In the genomic region with DNA sequence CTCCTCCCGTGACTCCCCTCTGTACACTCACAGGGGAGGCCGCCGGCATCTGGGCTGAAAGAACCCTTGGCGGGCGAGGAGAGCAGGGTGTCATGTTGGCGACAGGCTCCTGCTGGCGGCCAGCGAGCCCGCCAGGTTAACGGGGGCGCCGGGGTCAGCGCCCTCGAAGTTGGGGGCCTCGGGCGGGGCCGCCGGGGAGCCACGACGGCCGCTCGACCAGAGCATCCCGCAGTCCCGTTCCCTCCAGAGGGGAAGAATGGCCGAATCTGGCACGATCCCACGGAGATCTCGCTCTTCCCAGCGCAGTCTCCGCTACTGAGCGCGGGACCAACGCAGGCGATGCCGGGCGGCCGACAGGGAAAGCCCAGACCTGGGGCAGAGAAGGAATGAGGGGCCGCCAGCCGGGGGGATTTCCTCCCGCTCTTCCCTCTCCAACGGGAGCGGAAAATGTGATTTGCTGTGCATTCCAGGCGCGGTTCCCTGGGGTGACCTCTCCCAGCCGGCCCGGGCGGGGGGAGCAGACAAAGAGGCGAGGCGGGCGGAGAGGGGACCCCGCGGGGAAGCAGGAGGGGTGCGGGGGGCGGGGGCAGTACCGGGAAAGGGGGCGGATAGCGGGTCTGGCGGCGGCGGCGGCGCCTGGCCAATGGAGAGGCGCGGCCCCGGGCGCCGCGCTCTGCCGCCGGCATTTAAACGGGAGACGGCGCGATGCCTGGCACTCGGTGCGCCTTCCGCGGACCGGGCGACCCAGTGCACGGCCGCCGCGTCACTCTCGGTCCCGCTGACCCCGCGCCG, we compare ENCODE assay signal across 8 cellular contexts. TPM values are rescaled to one million over a fixed set of nuclear protein-coding genes. Genes with fewer than 3 reads are reported as not detected.
DNase-seq lines count a peak whose midpoint lies in the region; ATAC-seq and TF ChIP-seq lines count a peak whose summit lies in the region.

A gene (plus strand): TSS at position 715 of the 792 bp plus-strand sequence. CDS start 12,687 bp downstream, outside the sequence.

- H3K9me3 Mint-ChIP-seq in stimulated activated effector memory CD8-positive, alpha-beta T cell treated with anti-CD3 and anti-CD28 coated beads, Interleukin-12 subunit alpha, Interleukin-12 subunit beta, amount 100 ng/mL, for 72 hours: no peaks in the 10 kb centered on the region

- peak within 1 kb of the TSS; percentile 62 for H3K4me3 ChIP-seq in astrocyte of the cerebellum (ENCODE audit: low read depth, low read length)

- no peaks in the 10 kb centered on the region for H3K36me3 Mint-ChIP-seq in stimulated activated effector memory CD8-positive, alpha-beta T cell treated with anti-CD3 and anti-CD28 coated beads, Interleukin-12 subunit alpha, Interleukin-12 subunit beta, amount 100 ng/mL, for 72 hours

- peaks cover 20% of the 10 kb centered on the region for H3K4me1 Mint-ChIP-seq in stimulated activated effector memory CD8-positive, alpha-beta T cell treated with anti-CD3 and anti-CD28 coated beads, Interleukin-12 subunit alpha, Interleukin-12 subunit beta, amount 100 ng/mL, for 72 hours

- in situ Hi-C loops in astrocyte of the cerebellum (cut with HindIII; ENCODE audit: low sequenced_read_pairs): no loop called here

- no peak within 1 kb of the TSS for H3K27ac Mint-ChIP-seq in stimulated activated effector memory CD8-positive, alpha-beta T cell treated with anti-CD3 and anti-CD28 coated beads, Interleukin-12 subunit alpha, Interleukin-12 subunit beta, amount 100 ng/mL, for 72 hours

- TF ChIP-seq CTCF in astrocyte of the cerebellum (IDR thresholded peaks at IDR 0.05; ENCODE audit: low read depth, low read length, missing control alignments): no peak

- DNase-seq in DMS53 (lab: John Stamatoyannopoulos, UW) (peak; percentile 35), DMS53 treated with DMSO at 0.1 percent for 48 hours (lab: John Stamatoyannopoulos, UW; ENCODE audit: unreplicated experiment) (no peak), astrocyte of the cerebellum (ENCODE audit: low read depth) (peak; percentile 67), left colon (peak in 1 of 2 donors; percentile 31), H4 (ENCODE audit: low spot score) (no peak)
- no peak for DNase-seq in stimulated activated effector memory CD8-positive, alpha-beta T cell treated with anti-CD3 and anti-CD28 coated beads, Interleukin-12 subunit alpha, Interleukin-12 subunit beta, amount 100 ng/mL, for 72 hours (ENCODE audit: low spot score in 2 of 2)

- ATAC-seq in left colon (peak; percentile 47), GM19351 (IDR thresholded peaks at IDR 0.05; ENCODE audit: unreplicated experiment) (no peak), GM18519 (IDR thresholded peaks at IDR 0.05; ENCODE audit: low FRiP score, unreplicated experiment) (no peak)
- ATAC-seq in stimulated activated effector memory CD8-positive, alpha-beta T cell treated with anti-CD3 and anti-CD28 coated beads, Interleukin-12 subunit alpha, Interleukin-12 subunit beta, amount 100 ng/mL, for 72 hours: no peak

- intact Hi-C loops in left colon (cut with DNase I, micrococcal nuclease): no loop called here

- H3K4me3 Mint-ChIP-seq in stimulated activated effector memory CD8-positive, alpha-beta T cell treated with anti-CD3 and anti-CD28 coated beads, Interleukin-12 subunit alpha, Interleukin-12 subunit beta, amount 100 ng/mL, for 72 hours: peak within 1 kb of the TSS; percentile 18

RNA-seq across cellular contexts. Expression of the gene that starts here (rescaled TPM):
- total RNA-seq in left colon: 10 to 100 TPM; 13.7 to 46.0 TPM
- not detected in 2 replicates for total RNA-seq in H4 (2014; rRNA removed; shearing (Covaris generic))

Comparison
In these comparisons a context has a peak if more than half of its experiments do, and no peak if none do; other contexts are left out.
1. RNA of the gene that starts here (total RNA-seq): 13.7 to 46.0 TPM in left colon; not detected in H4; every median in the first group is over 10 times any median in the second.
2. DNase-seq: peak in DMS53 (single experiment) and astrocyte of the cerebellum (single experiment); none in DMS53 treated with DMSO at 0.1 percent for 48 hours (single experiment), stimulated activated effector memory CD8-positive, alpha-beta T cell treated with anti-CD3 and anti-CD28 coated beads, Interleukin-12 subunit alpha, Interleukin-12 subunit beta, amount 100 ng/mL, for 72 hours (0 of 2) and H4 (single experiment).